ENCODE assay signal across 34 cellular contexts in genomic region chr14:101331141-101331525, GRCh38.
"Had no signal": no experiment of that assay in that cellular context is flagged by ENCODE, and none has a peak within 500 bp of the region (broad histone marks: within the 10 kb centered on the region; RNA-seq: fewer than 3 reads in every experiment).

No MANE protein-coding gene starts in this region.

- H3K27ac Mint-ChIP-seq: activated B cell treated with CpG ODN at 0.5 μM for 24 hours; activated CD4-positive, alpha-beta memory T cell treated with anti-CD3 and anti-CD28 coated beads for 36 hours; activated CD4-positive, alpha-beta T cell treated with anti-CD3 and anti-CD28 coated beads, Interleukin-2, amount 10 ng/mL, durations not matched to agents 24 days and 14 days; activated CD8-positive, alpha-beta T cell treated with anti-CD3 and anti-CD28 coated beads for 36 hours; activated naive CD4-positive, alpha-beta T cell treated with anti-CD3 and anti-CD28 coated beads, Interleukin-2, amount 10 ng/mL, durations not matched to agents 7 days and 5 days; activated naive CD4-positive, alpha-beta T cell treated with anti-CD3 and anti-CD28 coated beads, Interleukin-2, amount 50 U/mL, for 24 hours; activated naive CD8-positive, alpha-beta T cell; activated naive CD8-positive, alpha-beta T cell treated with anti-CD3 and anti-CD28 coated beads, Interleukin-2, amount 10 ng/mL, durations not matched to agents 7 days and 5 days; activated naive CD8-positive, alpha-beta T cell treated with anti-CD3 and anti-CD28 coated beads, Interleukin-2, amount 50 U/mL, for 24 hours; activated T-cell treated with anti-CD3 and anti-CD28 coated beads, Interleukin-2, amount 50 U/mL, for 24 hours; activated T-helper 2 cell treated with anti-CD3 and anti-CD28 coated beads, Interferon-gamma antibody, Interleukin-2, Interleukin-4, amounts not matched to agents 10 μg/mL and 5 μg/mL and 100 μg/mL, durations not matched to agents 14 hours and 24 hours and 36 hours; T-helper 1 cell treated with Interleukin-12 subunit alpha and Interleukin-12 subunit beta and Interleukin-4 antibody, amounts not matched to agents 30 μg/mL and 1 μg/mL, for 36 hours; T-helper 2 cell treated with Interferon-gamma antibody and Interleukin-4, amounts not matched to agents 5 μg/mL and 100 μg/mL, for 36 hours had no signal

- H3K36me3 Mint-ChIP-seq: activated CD4-positive, alpha-beta memory T cell treated with anti-CD3 and anti-CD28 coated beads for 36 hours; activated naive CD4-positive, alpha-beta T cell treated with anti-CD3 and anti-CD28 coated beads, Interleukin-2, amount 10 ng/mL, durations not matched to agents 7 days and 5 days; activated naive CD4-positive, alpha-beta T cell treated with anti-CD3 and anti-CD28 coated beads, Interleukin-2, amount 50 U/mL, for 24 hours; activated naive CD8-positive, alpha-beta T cell; activated naive CD8-positive, alpha-beta T cell treated with anti-CD3 and anti-CD28 coated beads, Interleukin-2, amount 10 ng/mL, durations not matched to agents 7 days and 5 days; brain had no signal

- DNase-seq: activated B cell treated with CpG ODN at 0.5 μM for 24 hours; activated CD4-positive, alpha-beta memory T cell treated with anti-CD3 and anti-CD28 coated beads for 36 hours; activated CD4-positive, alpha-beta T cell treated with anti-CD3 and anti-CD28 coated beads for 4 hours; activated CD4-positive, alpha-beta T cell treated with anti-CD3 and anti-CD28 coated beads, Interleukin-2, amount 10 ng/mL, durations not matched to agents 24 days and 14 days; activated CD4-positive, alpha-beta T cell treated with anti-CD3 and anti-CD28 coated beads, Interleukin-2, amount 50 U/mL, for 1 hour; activated CD4-positive, alpha-beta T cell treated with anti-CD3 and anti-CD28 coated beads, Interleukin-2, amount 50 U/mL, for 4 hours; activated CD4-positive, CD25-positive, alpha-beta regulatory T cell treated with anti-CD3 and anti-CD28 coated beads, Interleukin-2, amount 50 U/mL, for 72 hours; activated CD8-positive, alpha-beta memory T cell treated with anti-CD3 and anti-CD28 coated beads, Interleukin-2, amount 50 U/mL, for 48 hours; activated CD8-positive, alpha-beta T cell treated with anti-CD3 and anti-CD28 coated beads for 36 hours; activated effector memory CD4-positive, alpha-beta T cell treated with Interleukin-2 at 50 U/mL for 16 hours; activated gamma-delta T cell; activated naive CD4-positive, alpha-beta T cell treated with anti-CD3 and anti-CD28 coated beads, Interleukin-2, amount 10 ng/mL, durations not matched to agents 7 days and 5 days; activated naive CD4-positive, alpha-beta T cell treated with Interleukin-2 at 50 U/mL for 16 hours; activated naive CD8-positive, alpha-beta T cell treated with anti-CD3 and anti-CD28 coated beads, Interleukin-2, amount 10 ng/mL, durations not matched to agents 7 days and 5 days; activated naive CD8-positive, alpha-beta T cell treated with anti-CD3 and anti-CD28 coated beads, Interleukin-2, amount 50 U/mL, for 24 hours; activated T-cell treated with anti-CD3 and anti-CD28 coated beads, Interleukin-2, amount 50 U/mL, for 24 hours; activated T-cell treated with anti-CD3 and anti-CD28 coated beads, Interleukin-2, amount 50 U/mL, for 48 hours; amniotic stem cell; caudate nucleus; cerebellar nuclear complex; SW 1271; T-helper 1 cell; T-helper 2 cell; T-helper 9 cell had no signal

- H3K9me3 Mint-ChIP-seq: activated B cell treated with CpG ODN at 0.5 μM for 24 hours; activated CD4-positive, alpha-beta memory T cell treated with anti-CD3 and anti-CD28 coated beads for 36 hours; activated CD4-positive, alpha-beta T cell treated with anti-CD3 and anti-CD28 coated beads, Interleukin-2, amount 10 ng/mL, durations not matched to agents 24 days and 14 days; activated naive CD4-positive, alpha-beta T cell treated with anti-CD3 and anti-CD28 coated beads, Interleukin-2, amount 10 ng/mL, durations not matched to agents 7 days and 5 days; activated naive CD4-positive, alpha-beta T cell treated with anti-CD3 and anti-CD28 coated beads, Interleukin-2, amount 50 U/mL, for 24 hours; activated naive CD8-positive, alpha-beta T cell treated with anti-CD3 and anti-CD28 coated beads, Interleukin-2, amount 10 ng/mL, durations not matched to agents 7 days and 5 days; activated T-cell treated with anti-CD3 and anti-CD28 coated beads, Interleukin-2, amount 50 U/mL, for 24 hours; activated T-helper 2 cell treated with anti-CD3 and anti-CD28 coated beads, Interferon-gamma antibody, Interleukin-2, Interleukin-4, amounts not matched to agents 10 μg/mL and 5 μg/mL and 100 μg/mL, durations not matched to agents 14 hours and 24 hours and 36 hours; central memory CD8-positive, alpha-beta T cell; T-helper 1 cell treated with Interleukin-12 subunit alpha and Interleukin-12 subunit beta and Interleukin-4 antibody, amounts not matched to agents 30 μg/mL and 1 μg/mL, for 36 hours; T-helper 2 cell treated with Interferon-gamma antibody and Interleukin-4, amounts not matched to agents 5 μg/mL and 100 μg/mL, for 36 hours had no signal

- H3K4me3 ChIP-seq: ascending aorta, cardiac muscle cell had no signal

- H3K36me3 ChIP-seq: ascending aorta, cardiac muscle cell had no signal

- H3K27me3 ChIP-seq: ascending aorta, cardiac muscle cell had no signal

- H3K4me1 Mint-ChIP-seq: activated B cell treated with CpG ODN at 0.5 μM for 24 hours; activated CD4-positive, alpha-beta T cell treated with anti-CD3 and anti-CD28 coated beads, Interleukin-2, amount 10 ng/mL, durations not matched to agents 24 days and 14 days; activated naive CD4-positive, alpha-beta T cell treated with anti-CD3 and anti-CD28 coated beads, Interleukin-2, amount 10 ng/mL, durations not matched to agents 7 days and 5 days; activated naive CD4-positive, alpha-beta T cell treated with anti-CD3 and anti-CD28 coated beads, Interleukin-2, amount 50 U/mL, for 24 hours; activated naive CD8-positive, alpha-beta T cell treated with anti-CD3 and anti-CD28 coated beads, Interleukin-2, amount 10 ng/mL, durations not matched to agents 7 days and 5 days; activated naive CD8-positive, alpha-beta T cell treated with anti-CD3 and anti-CD28 coated beads, Interleukin-2, amount 50 U/mL, for 24 hours; central memory CD8-positive, alpha-beta T cell had no signal

- H3K27me3 Mint-ChIP-seq: activated B cell treated with CpG ODN at 0.5 μM for 24 hours; activated CD4-positive, alpha-beta T cell treated with anti-CD3 and anti-CD28 coated beads, Interleukin-2, amount 10 ng/mL, durations not matched to agents 24 days and 14 days; activated naive CD4-positive, alpha-beta T cell treated with anti-CD3 and anti-CD28 coated beads, Interleukin-2, amount 10 ng/mL, durations not matched to agents 7 days and 5 days had no signal

- H3K27ac ChIP-seq: ascending aorta, cardiac muscle cell, VCaP had no signal

- ATAC-seq: activated CD8-positive, alpha-beta T cell treated with anti-CD3 and anti-CD28 coated beads for 36 hours; activated naive CD8-positive, alpha-beta T cell treated with anti-CD3 and anti-CD28 coated beads, Interleukin-2, amount 50 U/mL, for 24 hours had no signal

- H3K4me1 ChIP-seq: ascending aorta had no signal

- H3K9me3 ChIP-seq: ascending aorta had no signal

- H3K4me3 Mint-ChIP-seq: activated B cell treated with CpG ODN at 0.5 μM for 24 hours; activated CD4-positive, alpha-beta memory T cell treated with anti-CD3 and anti-CD28 coated beads for 36 hours; activated CD4-positive, alpha-beta T cell treated with anti-CD3 and anti-CD28 coated beads, Interleukin-2, amount 10 ng/mL, durations not matched to agents 24 days and 14 days; activated CD8-positive, alpha-beta T cell treated with anti-CD3 and anti-CD28 coated beads for 36 hours; activated naive CD4-positive, alpha-beta T cell treated with anti-CD3 and anti-CD28 coated beads, Interleukin-2, amount 10 ng/mL, durations not matched to agents 7 days and 5 days; activated naive CD4-positive, alpha-beta T cell treated with anti-CD3 and anti-CD28 coated beads, Interleukin-2, amount 50 U/mL, for 24 hours; activated naive CD8-positive, alpha-beta T cell; activated naive CD8-positive, alpha-beta T cell treated with anti-CD3 and anti-CD28 coated beads, Interleukin-2, amount 10 ng/mL, durations not matched to agents 7 days and 5 days; activated naive CD8-positive, alpha-beta T cell treated with anti-CD3 and anti-CD28 coated beads, Interleukin-2, amount 50 U/mL, for 24 hours; activated T-cell treated with anti-CD3 and anti-CD28 coated beads, Interleukin-2, amount 50 U/mL, for 24 hours; brain; central memory CD8-positive, alpha-beta T cell; T-helper 1 cell treated with Interleukin-12 subunit alpha and Interleukin-12 subunit beta and Interleukin-4 antibody, amounts not matched to agents 30 μg/mL and 1 μg/mL, for 36 hours; T-helper 2 cell treated with Interferon-gamma antibody and Interleukin-4, amounts not matched to agents 5 μg/mL and 100 μg/mL, for 36 hours had no signal
